In the genomic region with DNA sequence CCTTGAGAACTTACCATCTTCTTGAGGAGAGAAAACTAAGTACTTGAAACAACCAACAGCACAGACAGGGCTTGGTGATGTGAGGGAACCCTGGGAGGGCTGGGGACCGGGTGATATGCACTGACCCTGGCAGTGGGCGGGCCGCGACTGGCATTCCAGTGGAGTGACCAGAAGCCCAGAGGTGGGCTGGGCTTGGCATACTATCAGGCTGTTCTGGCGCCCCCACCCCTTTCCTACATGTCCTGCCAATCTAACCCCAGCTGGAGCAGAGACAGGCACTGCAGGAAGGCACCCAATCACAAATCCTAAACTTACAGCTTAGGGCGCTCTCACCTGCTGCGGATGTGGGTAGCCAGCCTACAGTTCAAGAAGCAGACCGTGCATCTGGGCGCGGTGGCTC, we compare ENCODE assay signal across 13 cellular contexts. TPM values are rescaled to one million over a fixed set of nuclear protein-coding genes. Genes with fewer than 3 reads are reported as not detected.
DNase-seq lines count a peak whose midpoint lies in the region; ATAC-seq and TF ChIP-seq lines count a peak whose summit lies in the region.
"Had no signal": no experiment of that assay in that cellular context is flagged by ENCODE, and none has a peak within 500 bp of the region (broad histone marks: within the 10 kb centered on the region; RNA-seq: fewer than 3 reads in every experiment).

No MANE protein-coding gene starts in this region.

- H3K36me3 ChIP-seq in PC-3 (ENCODE audit: low read depth, low read length) (peaks cover 10% of the 10 kb centered on the region), esophagus squamous epithelium (peaks cover 26 to 59% (median 36%) of the 10 kb centered on the region in 3 donors), osteoblast (ENCODE audit: insufficient read depth, low read length) (peaks cover 56% of the 10 kb centered on the region)

- H3K9me3 ChIP-seq in PC-3 (ENCODE audit: low read length) (no peaks in the 10 kb centered on the region), esophagus squamous epithelium (no peaks in the 10 kb centered on the region), osteoblast (ENCODE audit: low read depth, low read length) (no peaks in the 10 kb centered on the region)

- no peak overlapping the region for H2AFZ ChIP-seq in PC-3 (ENCODE audit: low read length)
- no peak overlapping the region for H2AFZ ChIP-seq in osteoblast (ENCODE audit: low read length)

- no peaks in the 10 kb centered on the region for H3K9me2 ChIP-seq in PC-3 (replicated peaks; ENCODE audit: low read length)

- DNase-seq in A172 (ENCODE audit: low spot score) (peak; percentile 61), PC-3 (peak; percentile 52), esophagus squamous epithelium (lab: John Stamatoyannopoulos, UW) (no peak), osteoblast (ENCODE audit: insufficient read length, low spot score, missing footprints) (no peak)
- DNase-seq in stimulated activated CD4-positive, alpha-beta T cell treated with anti-CD3 and anti-CD28 coated beads, Interleukin-15, amount 100 ng/mL, for 24 hours = no peak
- DNase-seq: activated naive CD4-positive, alpha-beta T cell treated with Interleukin-2 at 50 U/mL for 16 hours; cerebellar nuclear complex; NCI-H1694 treated with DMSO at 0.1 percent for 48 hours; NCI-H526 treated with DMSO at 0.1 percent for 48 hours; SIG-M5 had no signal

- ATAC-seq in PC-3 = peak; percentile 8
- no peak for ATAC-seq in HG03095 (IDR thresholded peaks at IDR 0.05; ENCODE audit: unreplicated experiment)
- ATAC-seq in GM18517 (IDR thresholded peaks at IDR 0.05; ENCODE audit: unreplicated experiment) = no peak
- ATAC-seq in HG03439 (IDR thresholded peaks at IDR 0.05; ENCODE audit: unreplicated experiment) = no peak

- H3K4me1 ChIP-seq in PC-3 (ENCODE audit: insufficient read depth, low read length) = peaks cover 57% of the 10 kb centered on the region
- H3K4me1 ChIP-seq in esophagus squamous epithelium = peaks cover 49 to 80% (median 58%) of the 10 kb centered on the region in 3 donors
- H3K4me1 ChIP-seq in osteoblast (ENCODE audit: insufficient read depth, low read length) = peaks cover 53% of the 10 kb centered on the region

- H3K27ac ChIP-seq in PC-3 (ENCODE audit: low read length) (peak overlapping the region; percentile 91), esophagus squamous epithelium (peak overlapping the region; percentile 92 to 99 (median 98)), osteoblast (ENCODE audit: low read depth, low read length) (peak overlapping the region; percentile 73)

- CTCF ChIA-PET in PC-3 (lab: Charles Lee) = no interaction called here

- no peak for TF ChIP-seq CTCF in PC-3 (conservative IDR thresholded peaks at IDR 0.05; ENCODE audit: low read depth, low read length)
- no peak for TF ChIP-seq CTCF in esophagus squamous epithelium (IDR thresholded peaks at IDR 0.05)
- TF ChIP-seq CTCF in osteoblast (IDR thresholded peaks at IDR 0.05; ENCODE audit: extremely low read depth, low read depth, low read length) = no peak

- H3K4me2 ChIP-seq in PC-3 (ENCODE audit: low read length) (peak overlapping the region; percentile 44), osteoblast (ENCODE audit: insufficient read depth, low read length) (peak overlapping the region; percentile 36)

- WGBS in esophagus squamous epithelium, 2 donors = 66 to 85% methylated on average over 8 of the region's 10 CpGs

- intact Hi-C loops in PC-3 (cut with micrococcal nuclease) = no loop called here
- intact Hi-C loops in esophagus squamous epithelium (cut with DNase I) = no loop called here

- no peaks in the 10 kb centered on the region for H3F3A ChIP-seq in PC-3 (ENCODE audit: low read length, unreplicated experiment)

- POLR2A ChIA-PET in PC-3 (lab: Charles Lee; ENCODE audit: unreplicated experiment) = no interaction called here

- H4K20me1 ChIP-seq in PC-3 (ENCODE audit: low read length) (no peaks in the 10 kb centered on the region), osteoblast (ENCODE audit: insufficient read depth, low read length) (peaks cover 18% of the 10 kb centered on the region)

- H3K4me3 ChIP-seq in PC-3 (ENCODE audit: low read length) = no peak overlapping the region
- no peak overlapping the region for H3K4me3 ChIP-seq in esophagus squamous epithelium
- no peak overlapping the region for H3K4me3 ChIP-seq in osteoblast (ENCODE audit: insufficient read depth, low read length)

- no peak for TF ChIP-seq POLR2A in esophagus squamous epithelium (IDR thresholded peaks at IDR 0.05)

- H3K79me2 ChIP-seq in PC-3 (ENCODE audit: low read length) = peaks cover 51% of the 10 kb centered on the region
- peaks cover 80% of the 10 kb centered on the region for H3K79me2 ChIP-seq in osteoblast (ENCODE audit: insufficient read depth, low read length)

- BruUV-seq in PC-3 (replicated peaks; lab: Mats Ljungman, UMichigan) = no TSS peak

- H3K27me3 ChIP-seq in PC-3 (ENCODE audit: low read length) = no peaks in the 10 kb centered on the region
- no peaks in the 10 kb centered on the region for H3K27me3 ChIP-seq in esophagus squamous epithelium
- no peaks in the 10 kb centered on the region for H3K27me3 ChIP-seq in osteoblast (ENCODE audit: insufficient read depth, low read length)

- H3K9ac ChIP-seq in PC-3 (ENCODE audit: low read length) = peak overlapping the region; percentile 34

RNA-seq across cellular contexts. Expression of gene GCAT, which starts 54.0 kb away (rescaled TPM):
- total RNA-seq in A172 (2014; rRNA removed; shearing (Covaris generic)) = 8.8 and 11.4 TPM in 2 replicates
- 26.0 and 33.3 TPM in 2 replicates for total RNA-seq in PC-3 (2014; rRNA removed)
- 10 to 100 TPM; 14.3 to 22.5 (median 20.7) TPM for total RNA-seq in esophagus squamous epithelium
- 25.9 and 26.8 TPM in 2 replicates for total RNA-seq in osteoblast

RNA-seq across cellular contexts. Expression of gene TRIOBP, which starts 56.9 kb away (rescaled TPM):
- total RNA-seq in A172 (2014; rRNA removed; shearing (Covaris generic)) = 41.4 and 43.4 TPM in 2 replicates
- total RNA-seq in PC-3 (2014; rRNA removed) (64.5 and 74.8 TPM in 2 replicates), esophagus squamous epithelium (100 to 1,000 TPM in 2 of 4 donors, 10 to 100 TPM in 2; 67.6 to 149 (median 108) TPM), osteoblast (144 and 162 TPM in 2 replicates)

Comparison
In these comparisons a context has a peak if more than half of its experiments do, and no peak if none do; other contexts are left out.
1. DNase-seq: peak in A172 (single experiment) and PC-3 (single experiment); none in esophagus squamous epithelium (single experiment), osteoblast (single experiment) and stimulated activated CD4-positive, alpha-beta T cell treated with anti-CD3 and anti-CD28 coated beads, Interleukin-15, amount 100 ng/mL, for 24 hours (single experiment).
2. Peak in every context shown above with its lines, with median percentiles within 50 percentile points of each other: H3K27ac ChIP-seq.